In the genomic region with DNA sequence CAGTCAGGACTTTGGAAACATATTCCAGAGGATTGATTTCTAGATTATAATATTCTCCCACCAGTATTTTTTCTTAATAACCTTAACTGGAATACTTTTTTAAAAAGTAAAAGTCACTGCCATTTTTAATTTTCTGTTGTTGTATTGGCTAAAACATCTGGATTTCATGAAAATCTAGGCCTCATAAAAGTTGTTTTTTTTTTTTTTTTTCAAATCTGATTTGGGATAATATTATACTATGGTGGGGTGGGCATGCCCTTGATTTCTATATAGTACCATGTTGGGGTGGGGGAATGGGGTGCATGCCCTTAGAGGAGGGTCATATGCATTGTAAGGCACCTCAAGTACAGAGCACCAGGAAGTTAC, we compare ENCODE assay signal across 1 cellular context.
TF ChIP-seq lines count a peak whose summit lies in the region.

No MANE protein-coding gene starts in this region.

TF ChIP-seq in SK-N-SH, 30 proteins besides CTCF, POLR2A, EP300 and RAD21 (continued from another document):
- TF ChIP-seq, protein P1, sequence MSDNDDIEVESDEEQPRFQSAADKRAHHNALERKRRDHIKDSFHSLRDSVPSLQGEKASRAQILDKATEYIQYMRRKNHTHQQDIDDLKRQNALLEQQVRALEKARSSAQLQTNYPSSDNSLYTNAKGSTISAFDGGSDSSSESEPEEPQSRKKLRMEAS (IDR thresholded peaks at IDR 0.05; ENCODE audit: low read depth): no peak
- TF ChIP-seq TAF1 (IDR thresholded peaks at IDR 0.05; ENCODE audit: borderline replicate concordance, low read depth, low read length) (no peak), RXRA (IDR thresholded peaks at IDR 0.05; ENCODE audit: borderline replicate concordance, low read depth) (no peak), NFIC (IDR thresholded peaks at IDR 0.05; ENCODE audit: borderline replicate concordance) (no peak), RFX5 (IDR thresholded peaks at IDR 0.05; ENCODE audit: low read length) (no peak), FOSL2 (IDR thresholded peaks at IDR 0.05; ENCODE audit: borderline replicate concordance, low read depth) (no peak), POLR2AphosphoS5 (IDR thresholded peaks at IDR 0.05; ENCODE audit: low read depth, low read length) (no peak)
- TF ChIP-seq, protein P2, sequence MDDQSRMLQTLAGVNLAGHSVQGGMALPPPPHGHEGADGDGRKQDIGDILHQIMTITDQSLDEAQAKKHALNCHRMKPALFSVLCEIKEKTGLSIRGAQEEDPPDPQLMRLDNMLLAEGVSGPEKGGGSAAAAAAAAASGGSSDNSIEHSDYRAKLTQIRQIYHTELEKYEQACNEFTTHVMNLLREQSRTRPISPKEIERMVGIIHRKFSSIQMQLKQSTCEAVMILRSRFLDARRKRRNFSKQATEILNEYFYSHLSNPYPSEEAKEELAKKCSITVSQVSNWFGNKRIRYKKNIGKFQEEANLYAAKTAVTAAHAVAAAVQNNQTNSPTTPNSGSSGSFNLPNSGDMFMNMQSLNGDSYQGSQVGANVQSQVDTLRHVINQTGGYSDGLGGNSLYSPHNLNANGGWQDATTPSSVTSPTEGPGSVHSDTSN (IDR thresholded peaks at IDR 0.05): no peak
TF ChIP-seq in SK-N-SH: peak in this region for 0.
